1 cellular context compared by ENCODE assay signal in the genomic region with DNA sequence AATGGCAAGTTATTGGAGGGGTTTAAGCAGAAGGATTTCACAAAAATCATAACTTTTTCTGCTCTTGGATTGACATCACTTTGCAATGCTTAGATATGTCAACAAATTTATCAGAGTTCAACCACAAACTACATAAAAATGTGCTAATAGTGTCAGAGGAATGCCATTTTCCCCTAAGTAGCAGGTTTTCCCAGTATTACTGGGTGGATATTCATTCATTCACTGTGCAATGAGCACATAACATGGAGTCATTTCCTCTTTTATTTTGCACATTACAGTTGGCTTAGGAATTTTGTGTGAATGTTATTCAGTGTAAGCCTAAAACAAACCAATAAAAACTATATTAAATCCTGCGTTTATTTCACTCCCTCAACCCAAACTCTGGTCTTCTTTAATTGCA.
TF ChIP-seq lines count a peak whose summit lies in the region.

No MANE protein-coding gene starts in this region.

TF ChIP-seq in GM23338, 12 proteins besides CTCF, POLR2A, EP300 and RAD21 (continued from another document):
- no peak for TF ChIP-seq STAT1 (IDR thresholded peaks at IDR 0.05; ENCODE audit: unreplicated experiment)
- no peak for TF ChIP-seq CREB1 (CRISPR knock-in tag; IDR thresholded peaks at IDR 0.05; ENCODE audit: low read depth)
